8 cellular contexts compared by ENCODE assay signal in the genomic region with DNA sequence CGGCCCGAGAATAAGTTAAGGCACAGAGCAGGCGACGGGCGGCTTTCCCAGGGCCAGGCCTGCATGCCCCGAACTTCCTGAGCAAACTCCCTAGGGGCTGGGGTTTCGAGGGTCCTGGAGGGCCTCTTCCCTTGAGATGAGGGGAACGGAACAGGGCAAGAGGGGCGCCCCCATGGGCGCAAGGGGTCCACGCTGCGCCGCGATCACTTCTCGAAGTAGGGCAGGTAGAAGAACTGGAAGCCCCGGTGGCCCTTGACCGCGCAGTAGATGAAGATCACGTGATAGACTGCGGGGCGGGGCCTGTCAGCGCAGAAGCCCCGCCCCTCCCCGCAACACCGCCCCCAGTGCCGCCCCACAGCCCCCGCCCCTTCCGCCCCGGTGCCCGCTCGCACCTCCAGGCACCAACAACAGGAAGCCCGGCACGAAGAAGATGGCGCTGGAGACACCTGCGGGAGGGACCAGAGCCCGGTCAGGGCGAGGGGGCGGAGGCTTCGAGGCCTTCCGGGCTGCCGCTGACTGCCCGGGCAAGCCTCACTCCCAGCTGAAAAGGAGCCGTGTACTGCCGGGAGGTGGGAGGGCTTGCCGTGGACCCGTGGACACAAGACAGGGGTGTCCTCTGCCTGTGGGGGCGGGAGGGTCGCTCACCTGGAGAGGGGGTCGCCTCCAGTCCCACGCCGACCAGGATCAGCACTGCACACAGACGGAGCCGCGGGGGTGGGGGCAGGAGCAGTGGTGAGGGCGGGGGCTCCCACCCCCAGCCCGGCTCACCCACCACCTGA. TPM values are rescaled to one million over a fixed set of nuclear protein-coding genes. Genes with fewer than 3 reads are reported as not detected.
DNase-seq lines count a peak whose midpoint lies in the region; ATAC-seq and TF ChIP-seq lines count a peak whose summit lies in the region.

No MANE protein-coding gene starts in this region.

- H3K9me2 ChIP-seq in GM23338 (ENCODE audit: insufficient read depth): no peaks in the 10 kb centered on the region
- no peaks in the 10 kb centered on the region for H3K9me2 ChIP-seq in SU-DHL-6 (replicated peaks; ENCODE audit: insufficient read depth, low read length)

- H3K4me3 Mint-ChIP-seq in GM23338: peak overlapping the region; percentile 85
- H3K4me3 Mint-ChIP-seq in progenitor cell of endocrine pancreas (ENCODE audit: low read depth): peak overlapping the region; percentile 82

- H3K27ac ChIP-seq in GM23338 (ENCODE audit: low read depth) (peak overlapping the region; percentile 84; the same call in 1 of the 2 replicates), SU-DHL-6 (ENCODE audit: low read depth, low read length) (peak overlapping the region; percentile 94), left ventricle myocardium inferior (replicated peaks) (peak overlapping the region; percentile 95), upper lobe of left lung (peak overlapping the region; percentile 85 to 96 (median 92))

- no peak for TF ChIP-seq CTCF in GM23338 (conservative IDR thresholded peaks at IDR 0.05; ENCODE audit: low read depth in 2 of 2)
- no peak for TF ChIP-seq CTCF in SU-DHL-6 (IDR thresholded peaks at IDR 0.05; ENCODE audit: insufficient read depth, low read length, poor library complexity, severe bottlenecking)
- no peak for TF ChIP-seq CTCF in left ventricle myocardium inferior (IDR thresholded peaks at IDR 0.05; ENCODE audit: borderline replicate concordance)
- TF ChIP-seq CTCF in progenitor cell of endocrine pancreas (IDR thresholded peaks at IDR 0.05; ENCODE audit: unreplicated experiment): no peak
- no peak for TF ChIP-seq CTCF in upper lobe of left lung (IDR thresholded peaks at IDR 0.05)

- peaks cover 13% of the 10 kb centered on the region; the same call in 1 of the 2 replicates for H3K4me1 ChIP-seq in GM23338 (ENCODE audit: insufficient read depth)
- H3K4me1 ChIP-seq in adipocyte (ENCODE audit: control insufficient read depth, insufficient read depth, low read length): peaks cover 10% of the 10 kb centered on the region
- peaks cover 47% of the 10 kb centered on the region for H3K4me1 ChIP-seq in left ventricle myocardium inferior
- peaks cover 30 to 48% (median 37%) of the 10 kb centered on the region in 4 donors for H3K4me1 ChIP-seq in upper lobe of left lung

- H3K36me3 ChIP-seq in GM23338 (ENCODE audit: insufficient read depth) (no peaks in the 10 kb centered on the region), SU-DHL-6 (ENCODE audit: low read length) (no peaks in the 10 kb centered on the region), adipocyte (ENCODE audit: control insufficient read depth, insufficient read depth, low read length, severe bottlenecking) (no peaks in the 10 kb centered on the region), left ventricle myocardium inferior (no peaks in the 10 kb centered on the region), upper lobe of left lung (no peaks in the 10 kb centered on the region)

- 33 to 39% methylated on average over 7 to 17 of the region's 56 CpGs for WGBS in upper lobe of left lung, 2 donors

- H3K79me2 ChIP-seq in GM23338 (replicated peaks; ENCODE audit: insufficient read depth) (peaks cover 9% of the 10 kb centered on the region; the same call in 1 of the 2 replicates), SU-DHL-6 (ENCODE audit: insufficient read depth, low read length) (peaks cover 20% of the 10 kb centered on the region)

- peaks cover 15% of the 10 kb centered on the region; the same call in 2 of the 3 replicates for H3K4me1 Mint-ChIP-seq in GM23338
- peaks cover 12% of the 10 kb centered on the region for H3K4me1 Mint-ChIP-seq in progenitor cell of endocrine pancreas (ENCODE audit: low read depth)

- intact Hi-C loops in left ventricle myocardium inferior (cut with micrococcal nuclease): no loop called here

- H3K27me3 Mint-ChIP-seq in GM23338 (ENCODE audit: insufficient read depth, low read depth, poor library complexity): peaks cover 17% of the 10 kb centered on the region
- no peaks in the 10 kb centered on the region for H3K27me3 Mint-ChIP-seq in progenitor cell of endocrine pancreas

- TF ChIP-seq POLR2A in upper lobe of left lung (IDR thresholded peaks at IDR 0.05): peak; percentile 2 to 76 (median 47)

- TF ChIP-seq EP300 in upper lobe of left lung (IDR thresholded peaks at IDR 0.05): no peak

- H3K9me3 ChIP-seq in SU-DHL-6 (ENCODE audit: insufficient read depth, low read length) (no peaks in the 10 kb centered on the region), adipocyte (ENCODE audit: control insufficient read depth, low read length) (no peaks in the 10 kb centered on the region), left ventricle myocardium inferior (replicated peaks) (no peaks in the 10 kb centered on the region), upper lobe of left lung (no peaks in the 10 kb centered on the region)

- ATAC-seq in GM23338 (peak; percentile 70), upper lobe of left lung (ENCODE audit: low FRiP score in 2 of 2) (peak; percentile 79 to 92)

- DNase-seq in DMS153 (lab: John Stamatoyannopoulos, UW) (peak; percentile 81), GM23338 (ENCODE audit: low spot score) (peak; percentile 93), NAMALWA (ENCODE audit: low spot score) (peak; percentile 96), adipocyte (ENCODE audit: low read depth) (peak; percentile 41), left ventricle myocardium inferior (peak; percentile 87), progenitor cell of endocrine pancreas (ENCODE audit: low spot score, unreplicated experiment) (peak; percentile 79), upper lobe of left lung (peak; percentile 95 to 96)

- no peaks in the 10 kb centered on the region for H3F3A ChIP-seq in GM23338 (replicated peaks; ENCODE audit: low read depth)
- H3F3A ChIP-seq in SU-DHL-6 (ENCODE audit: insufficient read depth): peaks cover 61% of the 10 kb centered on the region

- H4K20me1 ChIP-seq in GM23338 (replicated peaks; ENCODE audit: insufficient read depth) (no peaks in the 10 kb centered on the region), SU-DHL-6 (ENCODE audit: low read depth, low read length) (no peaks in the 10 kb centered on the region)

- H3K27me3 ChIP-seq in GM23338 (ENCODE audit: insufficient read depth): no peaks in the 10 kb centered on the region
- no peaks in the 10 kb centered on the region for H3K27me3 ChIP-seq in SU-DHL-6 (ENCODE audit: low read length)
- H3K27me3 ChIP-seq in adipocyte (replicated peaks; ENCODE audit: control insufficient read depth, insufficient read depth, low read length): no peaks in the 10 kb centered on the region
- no peaks in the 10 kb centered on the region for H3K27me3 ChIP-seq in left ventricle myocardium inferior (ENCODE audit: low read depth)
- no peaks in the 10 kb centered on the region for H3K27me3 ChIP-seq in upper lobe of left lung

- H3K4me2 ChIP-seq in GM23338: peak overlapping the region; percentile 94
- peak overlapping the region; percentile 89 for H3K4me2 ChIP-seq in SU-DHL-6 (ENCODE audit: low read depth, low read length, poor library complexity, severe bottlenecking)

- H3K9ac ChIP-seq in SU-DHL-6 (ENCODE audit: low read length) (peak overlapping the region; percentile 99), adipocyte (ENCODE audit: low read length) (peak overlapping the region; percentile 58)

- H2AFZ ChIP-seq in GM23338 (peak overlapping the region; percentile 84), SU-DHL-6 (ENCODE audit: low read depth, low read length, severe bottlenecking) (no peak overlapping the region)

- H3K4me3 ChIP-seq in GM23338 (peak overlapping the region; percentile 93), SU-DHL-6 (ENCODE audit: insufficient read depth, low read length, poor library complexity, severe bottlenecking) (peak overlapping the region; percentile 63), adipocyte (ENCODE audit: low read length) (peak overlapping the region; percentile 66), left ventricle myocardium inferior (peak overlapping the region; percentile 75), upper lobe of left lung (peak overlapping the region; percentile 54 to 60 (median 58))

- peak overlapping the region; percentile 83 for H3K27ac Mint-ChIP-seq in GM23338
- peak overlapping the region; percentile 95 for H3K27ac Mint-ChIP-seq in progenitor cell of endocrine pancreas

- no peaks in the 10 kb centered on the region; the same call in 2 of the 3 replicates for H3K36me3 Mint-ChIP-seq in GM23338 (ENCODE audit: low read depth)
- no peaks in the 10 kb centered on the region for H3K36me3 Mint-ChIP-seq in progenitor cell of endocrine pancreas (ENCODE audit: insufficient read depth)

- no peaks in the 10 kb centered on the region for H3K9me3 Mint-ChIP-seq in GM23338
- H3K9me3 Mint-ChIP-seq in progenitor cell of endocrine pancreas (ENCODE audit: low read depth): no peaks in the 10 kb centered on the region

TF ChIP-seq in GM23338, 12 proteins besides CTCF, POLR2A, EP300 and RAD21 (continues in another document):
- peak; percentile 93 for TF ChIP-seq POLR2AphosphoS5 (IDR thresholded peaks at IDR 0.05; ENCODE audit: low read depth)

RNA-seq across cellular contexts. Expression of gene TMEM134, which starts 4.5 kb away (rescaled TPM):
- 61.4 and 101 TPM in 2 replicates for total RNA-seq in GM23338 (2014; rRNA removed; shearing (Covaris generic))
- 64.7 and 69.2 TPM in 2 replicates for polyA plus RNA-seq in GM23338 (2016; fragmentation: Nextera tagmentation; extraction: Ambion mirVana)
- total RNA-seq in left ventricle myocardium inferior: 87.5 TPM
- 63.3 and 68.6 TPM in 2 replicates for total RNA-seq in progenitor cell of endocrine pancreas
- total RNA-seq in upper lobe of left lung: 100 to 1,000 TPM in 1 of 6 donors, 10 to 100 TPM in 5; 51.2 to 102 (median 75.2) TPM

RNA-seq across cellular contexts. Expression of gene CABP4, which starts 9.4 kb away (rescaled TPM):
- total RNA-seq in GM23338 (2014; rRNA removed; shearing (Covaris generic)): 0.28 TPM in 1 of 2 replicates, not detected in the other
- not detected in 2 replicates for polyA plus RNA-seq in GM23338 (2016; fragmentation: Nextera tagmentation; extraction: Ambion mirVana)
- total RNA-seq in left ventricle myocardium inferior (1.4 TPM), progenitor cell of endocrine pancreas (0.18 TPM in 1 of 2 replicates, not detected in the other), upper lobe of left lung (1 to 10 TPM; 1.5 to 4.7 (median 2.3) TPM)

RNA-seq across cellular contexts. Expression of gene GPR152, which starts 12.1 kb away (rescaled TPM):
- not detected in 2 replicates for total RNA-seq in GM23338 (2014; rRNA removed; shearing (Covaris generic))
- not detected in 2 replicates for polyA plus RNA-seq in GM23338 (2016; fragmentation: Nextera tagmentation; extraction: Ambion mirVana)
- total RNA-seq in left ventricle myocardium inferior (not detected), progenitor cell of endocrine pancreas (not detected in 2 replicates), upper lobe of left lung (not detected)

RNA-seq across cellular contexts. Expression of gene AIP, which starts 18.2 kb away (rescaled TPM):
- 22.1 and 29.1 TPM in 2 replicates for total RNA-seq in GM23338 (2014; rRNA removed; shearing (Covaris generic))
- polyA plus RNA-seq in GM23338 (2016; fragmentation: Nextera tagmentation; extraction: Ambion mirVana): 32.1 and 33.3 TPM in 2 replicates
- total RNA-seq in left ventricle myocardium inferior (55.3 TPM), progenitor cell of endocrine pancreas (39.2 and 39.5 TPM in 2 replicates), upper lobe of left lung (100 to 1,000 TPM in 1 of 6 donors, 10 to 100 TPM in 5; 51.1 to 101 (median 75.3) TPM)

RNA-seq across cellular contexts. Expression of gene CORO1B, which starts 21.3 kb away (rescaled TPM):
- 77.5 and 91.1 TPM in 2 replicates for total RNA-seq in GM23338 (2014; rRNA removed; shearing (Covaris generic))
- polyA plus RNA-seq in GM23338 (2016; fragmentation: Nextera tagmentation; extraction: Ambion mirVana): 61.5 and 69.5 TPM in 2 replicates
- 25.5 TPM for total RNA-seq in left ventricle myocardium inferior
- total RNA-seq in progenitor cell of endocrine pancreas: 86.7 and 90.5 TPM in 2 replicates
- total RNA-seq in upper lobe of left lung: 100 to 1,000 TPM in 4 of 6 donors, 10 to 100 TPM in 2; 49.0 to 178 (median 118) TPM

Comparison
In these comparisons a context has a peak if more than half of its experiments do, and no peak if none do; other contexts are left out.
1. Peak in every context shown above with its lines: DNase-seq, ATAC-seq, H3K4me3 ChIP-seq and H3K27ac ChIP-seq.
2. DNase-seq: peak in every context shown above with its lines; median percentile 96 in NAMALWA; 96 in upper lobe of left lung; 93 in GM23338; 87 in left ventricle myocardium inferior; 81 in DMS153; 79 in progenitor cell of endocrine pancreas; 41 in adipocyte.